In genomic region chr16:67657017-67657608, GRCh38 we compare ENCODE assay signal across 23 cellular contexts.
"Had no signal": no experiment of that assay in that cellular context is flagged by ENCODE, and none has a peak within 500 bp of the region (broad histone marks: within the 10 kb centered on the region; RNA-seq: fewer than 3 reads in every experiment).

No MANE protein-coding gene starts in this region.

- ATAC-seq: activated CD8-positive, alpha-beta T cell treated with anti-CD3 and anti-CD28 coated beads, Interleukin-2, amount 10 ng/mL, durations not matched to agents 7 days and 5 days; body of pancreas; heart right ventricle had no signal

- H3K27ac Mint-ChIP-seq: activated naive CD4-positive, alpha-beta T cell treated with anti-CD3 and anti-CD28 coated beads, Interleukin-2, amount 10 ng/mL, durations not matched to agents 7 days and 5 days; dendritic cell treated with granulocyte-macrophage colony-stimulating factor and Interleukin-4, amounts not matched to agents 40 ng/mL and 50 ng/mL, for 4 days had no signal

- FAIRE-seq: endometrium, TTC549 had no signal

- H3K36me3 ChIP-seq: ovary, prostate gland had no signal

- H3K27me3 ChIP-seq: ovary had no signal

- H3K4me2 ChIP-seq: SK-N-SH had no signal

- H3K27ac ChIP-seq: body of pancreas, heart right ventricle, ovary, prostate gland, stomach, WERI-Rb-1 had no signal

- H3K9me3 Mint-ChIP-seq: activated naive CD4-positive, alpha-beta T cell treated with anti-CD3 and anti-CD28 coated beads, Interleukin-2, amount 10 ng/mL, durations not matched to agents 7 days and 5 days; dendritic cell treated with granulocyte-macrophage colony-stimulating factor and Interleukin-4, amounts not matched to agents 40 ng/mL and 50 ng/mL, for 4 days; naive B cell had no signal

- H3K4me3 Mint-ChIP-seq: dendritic cell treated with granulocyte-macrophage colony-stimulating factor and Interleukin-4, amounts not matched to agents 40 ng/mL and 50 ng/mL, for 4 days had no signal

- H3K9me3 ChIP-seq: body of pancreas, heart right ventricle, ovary, prostate gland, SK-N-SH, stomach had no signal

- H3K4me3 ChIP-seq: body of pancreas, heart right ventricle, lung, ovary, prostate gland, stomach had no signal

- DNase-seq: activated CD4-positive, alpha-beta T cell treated with anti-CD3 and anti-CD28 coated beads, Interleukin-2, amount 50 U/mL, for 1 hour; activated CD4-positive, CD25-positive, alpha-beta regulatory T cell treated with anti-CD3 and anti-CD28 coated beads, Interleukin-2, amount 50 U/mL, for 72 hours; activated CD8-positive, alpha-beta T cell treated with anti-CD3 and anti-CD28 coated beads, Interleukin-2, amount 10 ng/mL, durations not matched to agents 7 days and 5 days; activated effector memory CD4-positive, alpha-beta T cell treated with Interleukin-2 at 50 U/mL for 16 hours; activated naive CD4-positive, alpha-beta T cell treated with anti-CD3 and anti-CD28 coated beads, Interleukin-2, amount 10 ng/mL, durations not matched to agents 7 days and 5 days; activated T-cell treated with anti-CD3 and anti-CD28 coated beads, Interleukin-2, amount 50 U/mL, for 1 hour; anterior cingulate cortex; body of pancreas; effector CD4-positive, alpha-beta T cell; heart right ventricle; islet precursor cell; naive B cell; SK-N-SH; stimulated activated CD4-positive, alpha-beta T cell treated with anti-CD3 and anti-CD28 coated beads, Interleukin-4, amount 100 ng/mL, for 24 hours; stomach; trophoblast cell; WERI-Rb-1 had no signal

- H3K9me2 ChIP-seq: SK-N-SH had no signal

- H3K9ac ChIP-seq: SK-N-SH had no signal

- H3K27me3 Mint-ChIP-seq: activated naive CD4-positive, alpha-beta T cell treated with anti-CD3 and anti-CD28 coated beads, Interleukin-2, amount 10 ng/mL, durations not matched to agents 7 days and 5 days; naive B cell had no signal
